9 cellular contexts compared by ENCODE assay signal in the genomic region with DNA sequence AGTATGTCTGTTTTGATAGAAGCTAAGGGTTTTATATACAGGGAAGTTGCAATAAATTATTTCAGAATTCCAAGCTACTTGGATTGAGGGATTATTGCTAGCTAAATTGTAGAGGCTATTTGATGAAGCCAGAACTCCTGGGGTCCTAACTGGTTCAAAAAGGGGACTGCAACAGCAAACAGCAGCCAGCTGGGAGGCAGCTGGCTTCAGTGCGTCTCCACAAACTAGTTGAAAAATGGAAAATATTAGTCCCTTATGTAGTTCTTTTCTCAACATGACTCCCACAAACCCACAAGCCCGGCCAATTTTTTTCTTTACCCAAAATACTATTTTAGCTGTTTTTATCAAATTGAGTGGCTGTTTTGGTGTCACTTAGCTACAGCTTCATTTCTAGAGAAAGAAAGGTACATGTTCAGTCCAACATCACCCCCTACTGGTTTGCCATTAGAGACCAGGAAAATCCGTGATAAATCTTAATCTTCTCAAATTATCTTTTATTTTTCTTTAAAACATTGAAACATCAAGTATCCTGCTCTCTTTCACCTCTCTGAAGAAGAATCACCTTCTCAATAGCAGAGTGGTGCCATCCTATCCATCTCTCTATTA.
A peak's percentile ranks its signal among the peaks of the same experiment; 100 is the strongest.
DNase-seq lines count a peak whose midpoint lies in the region; ATAC-seq, FAIRE-seq and TF ChIP-seq lines count a peak whose summit lies in the region.
"Had no signal": no experiment of that assay in that cellular context is flagged by ENCODE, and none has a peak within 500 bp of the region (broad histone marks: within the 10 kb centered on the region; RNA-seq: fewer than 3 reads in every experiment).

No MANE protein-coding gene starts in this region.

- no peak for TF ChIP-seq EP300 in A549 (IDR thresholded peaks at IDR 0.05)

- H3K4me2 ChIP-seq in A549 (no peak overlapping the region), hepatocyte (no peak overlapping the region)

- no peak overlapping the region for H2AFZ ChIP-seq in hepatocyte

- TF ChIP-seq POLR2A in A549 (IDR thresholded peaks at IDR 0.05; ENCODE audit: low read length) = no peak

- TF ChIP-seq CTCF in A549 (IDR thresholded peaks at IDR 0.05) (peak; percentile 46), hepatocyte (IDR thresholded peaks at IDR 0.05; ENCODE audit: poor library complexity) (peak; percentile 77)

- no peaks in the 10 kb centered on the region for H3K79me2 ChIP-seq in hepatocyte

- peak in 1 of 2 experiments; percentile 11 for DNase-seq in A549 (ENCODE audit: low read depth in 1 of 2, low spot score in 1 of 2)
- DNase-seq in RPMI8226 = peak; percentile 36
- peak; percentile 64 for DNase-seq in hepatocyte (ENCODE audit: low spot score)
- no peak for DNase-seq in cerebellar cortex (ENCODE audit: low spot score)
- no peak for DNase-seq in mesenteric fat pad (ENCODE audit: low spot score)
- DNase-seq in stimulated activated CD4-positive, alpha-beta T cell treated with anti-CD3 and anti-CD28 coated beads, Interleukin-12 subunit alpha, Interleukin-12 subunit beta, amount 100 ng/mL, for 4 hours = no peak
- no peak for DNase-seq in stimulated activated naive CD8-positive, alpha-beta T cell treated with anti-CD3 and anti-CD28 coated beads, Interleukin-15, Interleukin-2, amounts not matched to agents 100 U/mL and 50 U/mL, for 24 hours
- DNase-seq: Peyer's patch had no signal

- CTCF ChIA-PET in A549 (lab: Yijun Ruan, JAX) = interaction anchor here (0.7 to 2.4 kb wide), 9 partner anchors 14 to 1219 kb away, joined by 3 to 9 read pairs (median 5); no protein-coding TSS in a partner anchor

- TF ChIP-seq RAD21 in A549 (conservative IDR thresholded peaks at IDR 0.05 in 1 of 2, IDR thresholded peaks at IDR 0.05 in 1 of 2) = peak; percentile 54 to 59; a peak in 4 of 5 replicates

- no peaks in the 10 kb centered on the region for H3K9me2 ChIP-seq in hepatocyte (replicated peaks; ENCODE audit: insufficient read depth)

- no peaks in the 10 kb centered on the region for H3K4me1 ChIP-seq in A549
- H3K4me1 ChIP-seq in hepatocyte (ENCODE audit: insufficient read depth) = peaks cover 3% of the 10 kb centered on the region
- H3K4me1 ChIP-seq: Peyer's patch had no signal

- 19% methylated on average over 3 of the region's 3 CpGs for WGBS in A549 (ENCODE audit: missing lambda C conversion rate)
- WGBS in hepatocyte (ENCODE audit: low lambda C conversion rate, missing lambda C conversion rate) = 36% methylated on average over 3 of the region's 3 CpGs

- FAIRE-seq in A549 (lab: Jason Lieb, UNC) = peak; percentile 78

- no peaks in the 10 kb centered on the region for H3K36me3 ChIP-seq in hepatocyte (replicated peaks; ENCODE audit: insufficient read depth, low read depth)
- H3K36me3 ChIP-seq: Peyer's patch had no signal

- no peaks in the 10 kb centered on the region for H4K20me1 ChIP-seq in hepatocyte (ENCODE audit: insufficient read depth, poor library complexity, severe bottlenecking)

- POLR2A ChIA-PET in A549 (lab: Yijun Ruan, JAX) = no interaction called here

- H3K27me3 ChIP-seq in hepatocyte = no peaks in the 10 kb centered on the region
- H3K27me3 ChIP-seq: Peyer's patch had no signal

- no peak overlapping the region for H3K27ac ChIP-seq in A549
- no peak overlapping the region for H3K27ac ChIP-seq in hepatocyte
- H3K27ac ChIP-seq: Peyer's patch had no signal

- no peak overlapping the region for H3K4me3 ChIP-seq in A549
- no peak overlapping the region for H3K4me3 ChIP-seq in hepatocyte
- H3K4me3 ChIP-seq: Peyer's patch had no signal

- H3K9me3 ChIP-seq in A549 (no peaks in the 10 kb centered on the region), hepatocyte (ENCODE audit: low read depth) (no peaks in the 10 kb centered on the region)
- H3K9me3 ChIP-seq: Peyer's patch had no signal

- ATAC-seq in A549 (no peak), GM18907 (IDR thresholded peaks at IDR 0.05; ENCODE audit: unreplicated experiment) (peak; percentile 42)
- no peak for ATAC-seq in stimulated activated naive CD8-positive, alpha-beta T cell treated with anti-CD3 and anti-CD28 coated beads, Interleukin-15, Interleukin-2, amounts not matched to agents 100 U/mL and 50 U/mL, for 24 hours

TF ChIP-seq in A549, 52 proteins besides CTCF, POLR2A, EP300 and RAD21:
- TF ChIP-seq CBX2 (IDR thresholded peaks at IDR 0.05; ENCODE audit: borderline replicate concordance, low read depth) = no peak
- TF ChIP-seq ZFP36 (IDR thresholded peaks at IDR 0.05; ENCODE audit: borderline replicate concordance, partially characterized antibody) = no peak
- TF ChIP-seq MAFK (IDR thresholded peaks at IDR 0.05; ENCODE audit: partially characterized antibody) = no peak
- TF ChIP-seq CBX8 (IDR thresholded peaks at IDR 0.05) = no peak
- no peak for TF ChIP-seq JUNB (IDR thresholded peaks at IDR 0.05)
- no peak for TF ChIP-seq MYC (IDR thresholded peaks at IDR 0.05; ENCODE audit: borderline replicate concordance, low read length)
- TF ChIP-seq HDAC2 (IDR thresholded peaks at IDR 0.05) = no peak
- TF ChIP-seq POLR2AphosphoS2 (conservative IDR thresholded peaks at IDR 0.05; ENCODE audit: low read length) = no peak
- no peak for TF ChIP-seq BHLHE40 (IDR thresholded peaks at IDR 0.05; ENCODE audit: low read depth, low read length)

Comparison
In these comparisons a context has a peak if more than half of its experiments do, and no peak if none do; other contexts are left out.
1. DNase-seq: peak in RPMI8226 (single experiment) and hepatocyte (single experiment); none in cerebellar cortex (single experiment), mesenteric fat pad (single experiment), stimulated activated CD4-positive, alpha-beta T cell treated with anti-CD3 and anti-CD28 coated beads, Interleukin-12 subunit alpha, Interleukin-12 subunit beta, amount 100 ng/mL, for 4 hours (single experiment) and stimulated activated naive CD8-positive, alpha-beta T cell treated with anti-CD3 and anti-CD28 coated beads, Interleukin-15, Interleukin-2, amounts not matched to agents 100 U/mL and 50 U/mL, for 24 hours (single experiment).